8 cellular contexts compared by ENCODE assay signal in genomic region chr12:89348894-89349669, GRCh38. TPM values are rescaled to one million over a fixed set of nuclear protein-coding genes. Genes with fewer than 3 reads are reported as not detected.
A peak's percentile ranks its signal among the peaks of the same experiment; 100 is the strongest.
DNase-seq lines count a peak whose midpoint lies in the region; ATAC-seq and TF ChIP-seq lines count a peak whose summit lies in the region.

No MANE protein-coding gene starts in this region.

- TF ChIP-seq EP300 in transverse colon (IDR thresholded peaks at IDR 0.05; ENCODE audit: low read depth) = no peak

- H3K27ac ChIP-seq in ascending aorta (peak overlapping the region in 1 of 2 donors; percentile 11), left lung (peak overlapping the region; percentile 100), transverse colon (peak overlapping the region; percentile 96 to 98 (median 98))

- H3K9me3 ChIP-seq in ascending aorta = no peaks in the 10 kb centered on the region
- no peaks in the 10 kb centered on the region for H3K9me3 ChIP-seq in left lung
- no peaks in the 10 kb centered on the region for H3K9me3 ChIP-seq in transverse colon

- H3K4me3 Mint-ChIP-seq in activated T-cell treated with anti-CD3 and anti-CD28 coated beads, Interleukin-2, amount 50 U/mL, for 72 hours = peak overlapping the region; percentile 97

- H3K27me3 Mint-ChIP-seq in activated T-cell treated with anti-CD3 and anti-CD28 coated beads, Interleukin-2, amount 50 U/mL, for 72 hours (ENCODE audit: low read depth) = no peaks in the 10 kb centered on the region

- peak overlapping the region; percentile 66 for H3K27ac Mint-ChIP-seq in activated T-cell treated with anti-CD3 and anti-CD28 coated beads, Interleukin-2, amount 50 U/mL, for 72 hours

- H3K9me3 Mint-ChIP-seq in activated T-cell treated with anti-CD3 and anti-CD28 coated beads, Interleukin-2, amount 50 U/mL, for 72 hours = no peaks in the 10 kb centered on the region

- H3K4me1 Mint-ChIP-seq in activated T-cell treated with anti-CD3 and anti-CD28 coated beads, Interleukin-2, amount 50 U/mL, for 72 hours (ENCODE audit: low read depth) = peaks cover 54% of the 10 kb centered on the region

- no peaks in the 10 kb centered on the region for H3K27me3 ChIP-seq in ascending aorta
- H3K27me3 ChIP-seq in left lung = no peaks in the 10 kb centered on the region
- no peaks in the 10 kb centered on the region for H3K27me3 ChIP-seq in transverse colon

- peaks cover 4 to 23% of the 10 kb centered on the region in 2 donors for H3K4me1 ChIP-seq in ascending aorta
- H3K4me1 ChIP-seq in left lung = peaks cover 34 to 62% of the 10 kb centered on the region in 2 donors
- H3K4me1 ChIP-seq in transverse colon = peaks cover 0 to 57% (median 20%) of the 10 kb centered on the region in 4 donors

- WGBS in transverse colon (ENCODE audit: low coverage in 1 of 2), 2 donors = 70 to 76% methylated on average over 4 to 10 of the region's 10 CpGs

- DNase-seq in activated T-cell treated with anti-CD3 and anti-CD28 coated beads, Interleukin-2, amount 50 U/mL, for 72 hours = no peak
- DNase-seq in activated T-cell treated with anti-CD3 and anti-CD28 coated beads for 4 hours (no peak), ascending aorta (ENCODE audit: low spot score in 2 of 2) (no peak), left lung (no peak), transverse colon (no peak), NCI-H1694 treated with DMSO at 0.1 percent for 48 hours (lab: John Stamatoyannopoulos, UW) (no peak)
- DNase-seq in stimulated activated CD4-positive, alpha-beta T cell treated with anti-CD3 and anti-CD28 coated beads, Interleukin-4, amount 100 ng/mL, for 24 hours = no peak

- H3K36me3 ChIP-seq in ascending aorta = peaks cover 0 to 26% of the 10 kb centered on the region in 2 donors
- H3K36me3 ChIP-seq in left lung = peaks cover 0 to 25% of the 10 kb centered on the region in 2 donors
- no peaks in the 10 kb centered on the region for H3K36me3 ChIP-seq in transverse colon

- H3K36me3 Mint-ChIP-seq in activated T-cell treated with anti-CD3 and anti-CD28 coated beads, Interleukin-2, amount 50 U/mL, for 72 hours (ENCODE audit: insufficient read depth in 2 of 2) = peaks cover 27 to 38% of the 10 kb centered on the region in 2 donors

- no peak for TF ChIP-seq POLR2A in transverse colon (IDR thresholded peaks at IDR 0.05)

- in situ Hi-C loops in transverse colon (cut with MboI; ENCODE audit: low pct_ligation_motif_present in 1 of 4, low pct_unique_long_range_greater_than_20kb in 1 of 4, low sequenced_read_pairs in 3 of 4) = no loop called here

- ATAC-seq in activated T-cell treated with anti-CD3 and anti-CD28 coated beads, Interleukin-2, amount 50 U/mL, for 72 hours (replicated peaks in 1 of 2) = no peak
- ATAC-seq in left lung = no peak
- no peak for ATAC-seq in GM21423 (IDR thresholded peaks at IDR 0.05; ENCODE audit: unreplicated experiment)

- H3K4me3 ChIP-seq in ascending aorta (peak overlapping the region; percentile 84 to 98), left lung (peak overlapping the region; percentile 76), transverse colon (peak overlapping the region in 2 of 4 donors; percentile 67 to 71)

- TF ChIP-seq CTCF in ascending aorta (IDR thresholded peaks at IDR 0.05) (no peak), left lung (IDR thresholded peaks at IDR 0.05) (no peak), transverse colon (IDR thresholded peaks at IDR 0.05) (no peak)

- intact Hi-C loops in ascending aorta (cut with DNase I) (no loop called here), left lung (cut with DNase I) (no loop called here), transverse colon (cut with DNase I; ENCODE audit: low total_unique reads) (no loop called here)

RNA-seq across cellular contexts. Expression of gene DUSP6, which starts 3.2 kb away (rescaled TPM):
- total RNA-seq in activated T-cell treated with anti-CD3 and anti-CD28 coated beads, Interleukin-2, amount 50 U/mL, for 72 hours = 100 to 1,000 TPM; 115 to 182 TPM
- total RNA-seq in ascending aorta (370 TPM), left lung (100 to 1,000 TPM; 115 to 147 TPM), transverse colon (10 to 100 TPM; 22.9 to 83.4 (median 53.2) TPM)
